7 cellular contexts compared by ENCODE assay signal in the genomic region with DNA sequence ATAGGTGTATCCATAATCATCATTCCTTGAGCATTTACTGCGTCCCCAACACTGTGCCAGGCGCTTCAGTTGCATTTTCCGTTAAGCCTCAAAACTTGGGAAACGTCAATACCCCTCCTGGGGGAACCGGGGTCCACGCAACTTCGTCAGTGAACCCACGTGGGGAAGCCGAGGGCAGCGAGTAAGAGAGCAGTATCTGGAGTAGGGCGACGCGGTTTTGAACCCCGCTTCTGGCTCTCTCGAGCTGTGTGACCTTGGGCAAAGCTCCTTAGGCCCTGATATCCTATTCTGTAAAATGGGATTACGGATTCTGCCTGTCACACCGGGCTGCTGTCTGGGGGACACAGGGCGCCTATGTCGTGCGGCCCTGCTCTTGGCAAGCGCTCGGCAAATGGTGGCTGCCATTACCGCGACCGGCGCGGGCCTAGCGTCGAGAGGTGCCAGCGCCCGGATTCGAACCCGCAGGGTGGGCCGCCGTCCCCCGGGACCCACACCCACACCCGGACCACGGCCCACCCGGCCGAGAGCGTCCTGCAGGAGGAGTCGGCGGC. TPM values are rescaled to one million over a fixed set of nuclear protein-coding genes. Genes with fewer than 3 reads are reported as not detected.
DNase-seq lines count a peak whose midpoint lies in the region; ATAC-seq, FAIRE-seq and TF ChIP-seq lines count a peak whose summit lies in the region.

No MANE protein-coding gene starts in this region.

- H3K36me3 ChIP-seq in uterus, result no peaks in the 10 kb centered on the region

- TF ChIP-seq CTCF in astrocyte of the cerebellum (IDR thresholded peaks at IDR 0.05; ENCODE audit: low read depth, low read length, missing control alignments) (no peak), lower leg skin (IDR thresholded peaks at IDR 0.05) (no peak), uterus (IDR thresholded peaks at IDR 0.05) (peak in 1 of 4 experiments; percentile 21), D721Med (IDR thresholded peaks at IDR 0.05; ENCODE audit: insufficient read depth, missing control alignments) (no peak)

- DNase-seq in astrocyte of the cerebellum (ENCODE audit: low read depth) (no peak), lower leg skin (ENCODE audit: low spot score in 2 of 2) (peak in 1 of 2 donors; percentile 29), uterus (no peak), D721Med (ENCODE audit: insufficient read length, low spot score) (no peak), NCI-H1436 (lab: John Stamatoyannopoulos, UW) (no peak)

- no peaks in the 10 kb centered on the region for H3K27me3 ChIP-seq in uterus

- peak; percentile 27 for ATAC-seq in GM18867 (IDR thresholded peaks at IDR 0.05; ENCODE audit: unreplicated experiment)
- ATAC-seq in HG03432 (IDR thresholded peaks at IDR 0.05; ENCODE audit: unreplicated experiment), result peak; percentile 0

- TF ChIP-seq POLR2A in lower leg skin (IDR thresholded peaks at IDR 0.05) (no peak), uterus (IDR thresholded peaks at IDR 0.05) (no peak)

- H3K4me3 ChIP-seq in astrocyte of the cerebellum (ENCODE audit: low read depth, low read length), result peak overlapping the region; percentile 82
- H3K4me3 ChIP-seq in lower leg skin (ENCODE audit: low read depth, poor library complexity, severe bottlenecking), result peak overlapping the region; percentile 44
- H3K4me3 ChIP-seq in uterus, result peak overlapping the region; percentile 86 to 95

- no peak for FAIRE-seq in D721Med (lab: Jason Lieb, UNC)

- in situ Hi-C loops in astrocyte of the cerebellum (cut with HindIII; ENCODE audit: low sequenced_read_pairs), result no loop called here

- H3K9me3 ChIP-seq in uterus, result no peaks in the 10 kb centered on the region

- peak overlapping the region; percentile 87 to 94 for H3K27ac ChIP-seq in uterus

- 3 to 5% methylated on average over 16 to 17 of the region's 43 CpGs for WGBS in lower leg skin, 2 donors

- intact Hi-C loops in lower leg skin (cut with DNase I; ENCODE audit: low total_unique reads) (no loop called here), uterus (cut with DNase I; ENCODE audit: low total_unique reads) (no loop called here)

- H3K4me1 ChIP-seq in uterus, result peaks cover 11 to 23% of the 10 kb centered on the region in 2 donors

RNA-seq across cellular contexts. Expression of gene POLG, which starts 0.6 kb away (rescaled TPM):
- total RNA-seq in lower leg skin (100 to 1,000 TPM in 1 of 4 donors, 10 to 100 TPM in 3; 61.1 to 110 (median 82.6) TPM), uterus (10 to 100 TPM; 38.4 to 62.0 (median 53.7) TPM)
